In genomic region chr3:194494951-194495374, GRCh38 we compare ENCODE assay signal across 1 cellular context.
TF ChIP-seq lines count a peak whose summit lies in the region.

No MANE protein-coding gene starts in this region.

TF ChIP-seq in IMR-90, 13 proteins besides CTCF, POLR2A, EP300 and RAD21:
- no peak for TF ChIP-seq MAFK (IDR thresholded peaks at IDR 0.05; ENCODE audit: low read depth, low read length)
- no peak for TF ChIP-seq CHD1 (IDR thresholded peaks at IDR 0.05; ENCODE audit: low read depth, low read length)
- no peak for TF ChIP-seq SMC3 (IDR thresholded peaks at IDR 0.05; ENCODE audit: low read depth, low read length)
- TF ChIP-seq, protein P1, sequence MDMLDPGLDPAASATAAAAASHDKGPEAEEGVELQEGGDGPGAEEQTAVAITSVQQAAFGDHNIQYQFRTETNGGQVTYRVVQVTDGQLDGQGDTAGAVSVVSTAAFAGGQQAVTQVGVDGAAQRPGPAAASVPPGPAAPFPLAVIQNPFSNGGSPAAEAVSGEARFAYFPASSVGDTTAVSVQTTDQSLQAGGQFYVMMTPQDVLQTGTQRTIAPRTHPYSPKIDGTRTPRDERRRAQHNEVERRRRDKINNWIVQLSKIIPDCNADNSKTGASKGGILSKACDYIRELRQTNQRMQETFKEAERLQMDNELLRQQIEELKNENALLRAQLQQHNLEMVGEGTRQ (IDR thresholded peaks at IDR 0.05; ENCODE audit: low read depth, low read length) = no peak
- no peak for TF ChIP-seq MXI1 (IDR thresholded peaks at IDR 0.05; ENCODE audit: borderline replicate concordance, low read depth, low read length)
- TF ChIP-seq FOS (IDR thresholded peaks at IDR 0.05; ENCODE audit: low read depth, low read length) = no peak
- no peak for TF ChIP-seq RFX5 (IDR thresholded peaks at IDR 0.05; ENCODE audit: low read depth, low read length)
- no peak for TF ChIP-seq CEBPB (IDR thresholded peaks at IDR 0.05; ENCODE audit: low read depth, low read length)
- no peak for TF ChIP-seq MAZ (IDR thresholded peaks at IDR 0.05; ENCODE audit: borderline replicate concordance, low read depth, low read length)
- TF ChIP-seq NFE2L2 (IDR thresholded peaks at IDR 0.05; ENCODE audit: low read depth, low read length) = no peak
- no peak for TF ChIP-seq ELK1 (IDR thresholded peaks at IDR 0.05; ENCODE audit: borderline replicate concordance, low read depth, low read length)
- TF ChIP-seq RCOR1 (IDR thresholded peaks at IDR 0.05; ENCODE audit: insufficient replicate concordance, low read length) = no peak
- TF ChIP-seq BHLHE40 (IDR thresholded peaks at IDR 0.05; ENCODE audit: low read depth, low read length) = no peak
TF ChIP-seq in IMR-90: peak in this region for 0.
